In genomic region chr3:24348348-24348747, GRCh38 we compare ENCODE assay signal across 29 cellular contexts.
"Had no signal": no experiment of that assay in that cellular context is flagged by ENCODE, and none has a peak within 500 bp of the region (broad histone marks: within the 10 kb centered on the region; RNA-seq: fewer than 3 reads in every experiment).

No MANE protein-coding gene starts in this region.

- DNase-seq: hypothalamus; immature natural killer cell; kidney; left colon; left lung; lower lobe of right lung; mammary epithelial cell; mesendoderm; naive B cell; natural killer cell; nephron progenitor cell; ovary; right lobe of liver; stimulated activated CD4-positive, alpha-beta T cell treated with anti-CD3 and anti-CD28 coated beads, Interleukin-15, amount 100 ng/mL, for 24 hours; stimulated activated CD4-positive, alpha-beta T cell treated with anti-CD3 and anti-CD28 coated beads, Interleukin-2, amount 100 ng/mL, for 24 hours; stimulated activated CD4-positive, alpha-beta T cell treated with anti-CD3 and anti-CD28 coated beads, Interleukin-4, amount 100 ng/mL, for 1 hour; stimulated activated naive B cell treated with anti-CD40 and anti-IgM and Interleukin-4, amounts not matched to agents 10 μg/mL and 1 μg/mL and 100 μg/mL, for 72 hours; stimulated activated naive CD8-positive, alpha-beta T cell treated with anti-CD3 and anti-CD28 coated beads, Interleukin-15, Interleukin-2, amounts not matched to agents 100 U/mL and 50 U/mL, for 24 hours; stomach; testis; tibial artery; trophoblast cell; upper lobe of right lung had no signal

- H3K36me3 ChIP-seq: left lung, lower lobe of right lung, ovary, right atrium auricular region, right lobe of liver, stomach, tibial artery, upper lobe of right lung had no signal

- H3K4me3 Mint-ChIP-seq: immature natural killer cell; mesothelial cell of epicardium; naive B cell; natural killer cell; nephron progenitor cell; stimulated activated naive B cell treated with anti-CD40 and anti-IgM and Interleukin-4, amounts not matched to agents 10 μg/mL and 1 μg/mL and 100 μg/mL, for 72 hours had no signal

- H3K36me3 Mint-ChIP-seq: immature natural killer cell, mesothelial cell of epicardium, naive B cell, natural killer cell had no signal

- H3K4me1 ChIP-seq: left lung, lower lobe of right lung, testis had no signal

- FAIRE-seq: islet of Langerhans, kidney, urothelium cell line had no signal

- H3K9me3 ChIP-seq: left lung, lower lobe of right lung, ovary, right atrium auricular region, right lobe of liver, stomach, testis, tibial artery, upper lobe of right lung had no signal

- H3K4me3 ChIP-seq: left lung, lower lobe of right lung, ovary, right atrium auricular region, right lobe of liver, smooth muscle cell, stomach, testis, tibial artery, upper lobe of right lung had no signal

- H3K27ac Mint-ChIP-seq: immature natural killer cell; mesothelial cell of epicardium; natural killer cell; nephron progenitor cell; progenitor cell of endocrine pancreas; stimulated activated naive B cell treated with anti-CD40 and anti-IgM and Interleukin-4, amounts not matched to agents 10 μg/mL and 1 μg/mL and 100 μg/mL, for 72 hours had no signal

- H3K4me1 Mint-ChIP-seq: immature natural killer cell; naive B cell; natural killer cell; stimulated activated naive B cell treated with anti-CD40 and anti-IgM and Interleukin-4, amounts not matched to agents 10 μg/mL and 1 μg/mL and 100 μg/mL, for 72 hours had no signal

- H3K27ac ChIP-seq: left lung, lower lobe of right lung, ovary, right atrium auricular region, right lobe of liver, stomach, testis, upper lobe of right lung had no signal

- H3K27me3 Mint-ChIP-seq: progenitor cell of endocrine pancreas; stimulated activated naive B cell treated with anti-CD40 and anti-IgM and Interleukin-4, amounts not matched to agents 10 μg/mL and 1 μg/mL and 100 μg/mL, for 72 hours had no signal

- H3K9me3 Mint-ChIP-seq: mesothelial cell of epicardium; naive B cell; nephron progenitor cell; stimulated activated naive B cell treated with anti-CD40 and anti-IgM and Interleukin-4, amounts not matched to agents 10 μg/mL and 1 μg/mL and 100 μg/mL, for 72 hours had no signal

- ATAC-seq: left colon; left lung; lower lobe of right lung; natural killer cell; right lobe of liver; stimulated activated naive B cell treated with anti-CD40 and anti-IgM and Interleukin-4, amounts not matched to agents 10 μg/mL and 1 μg/mL and 100 μg/mL, for 72 hours; stimulated activated naive CD8-positive, alpha-beta T cell treated with anti-CD3 and anti-CD28 coated beads, Interleukin-15, Interleukin-2, amounts not matched to agents 100 U/mL and 50 U/mL, for 24 hours; upper lobe of right lung had no signal

- H3K27me3 ChIP-seq: left lung, ovary, right atrium auricular region, right lobe of liver, stomach, testis, tibial artery, upper lobe of right lung had no signal

- H3K4me2 ChIP-seq: smooth muscle cell had no signal
